ENCODE assay signal across 1 cellular context in the genomic region with DNA sequence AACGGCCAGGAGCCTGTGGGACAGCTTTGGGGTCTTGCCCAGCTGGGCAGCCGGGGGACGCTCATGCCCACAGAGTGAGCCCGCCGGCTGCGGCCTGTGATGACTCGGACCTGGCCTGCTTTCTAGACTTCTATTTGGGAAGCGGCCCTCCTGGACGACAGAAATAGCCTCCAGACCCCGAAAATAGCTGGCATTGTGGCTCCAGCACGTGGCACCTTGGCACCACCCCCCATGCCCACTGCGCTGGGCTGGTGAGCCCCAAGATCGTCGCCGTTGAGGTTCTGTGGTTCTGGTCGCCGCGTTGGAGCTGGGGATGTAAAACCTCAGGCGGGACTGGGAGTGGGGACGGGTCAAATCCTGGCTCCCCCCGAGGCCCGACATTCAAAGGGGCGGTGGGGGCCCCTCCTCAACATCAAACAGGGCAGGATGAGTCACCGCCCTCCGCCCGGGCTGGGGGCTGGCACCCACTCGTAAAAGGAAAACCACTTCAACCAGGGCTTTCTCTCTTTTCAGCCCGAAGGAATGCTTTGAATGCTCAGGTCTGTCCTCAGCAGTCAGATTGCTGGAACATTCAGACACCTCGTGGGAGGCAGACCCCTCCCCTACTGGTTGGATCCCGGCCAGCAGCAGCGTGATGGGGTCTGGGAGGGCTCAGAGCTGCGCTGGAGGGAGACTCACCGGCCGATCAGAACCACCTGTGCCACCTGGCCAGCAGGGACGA.
TF ChIP-seq lines count a peak whose summit lies in the region.

No MANE protein-coding gene starts in this region.

TF ChIP-seq in GM23338, 12 proteins besides CTCF, POLR2A, EP300 and RAD21 (continued from another document):
- TF ChIP-seq ZNF462 (CRISPR knock-in tag; IDR thresholded peaks at IDR 0.05) (no peak), STAT1 (IDR thresholded peaks at IDR 0.05; ENCODE audit: unreplicated experiment) (no peak)
